Comparison of ENCODE assay signal across 16 cellular contexts in genomic region chr1:29117381-29117780, GRCh38. TPM values are rescaled to one million over a fixed set of nuclear protein-coding genes. Genes with fewer than 3 reads are reported as not detected.
DNase-seq lines count a peak whose midpoint lies in the region; TF ChIP-seq lines count a peak whose summit lies in the region.
"Had no signal": no experiment of that assay in that cellular context is flagged by ENCODE, and none has a peak within 500 bp of the region (broad histone marks: within the 10 kb centered on the region; RNA-seq: fewer than 3 reads in every experiment).

No MANE protein-coding gene starts in this region.

- H3K4me3 Mint-ChIP-seq in H9: no peak overlapping the region

- no peak overlapping the region for H4K8ac ChIP-seq in H9 (replicated peaks; ENCODE audit: insufficient read length, low read depth, low read length)

- H4K5ac ChIP-seq in H9 (ENCODE audit: insufficient read length, low read depth, low read length): no peak overlapping the region

- no peak overlapping the region for H3K23ac ChIP-seq in H9 (ENCODE audit: insufficient read length, low read depth, low read length)

- H2BK15ac ChIP-seq in H9 (ENCODE audit: low read depth, low read length): no peak overlapping the region

- H2AK5ac ChIP-seq in H9 (ENCODE audit: insufficient read length, low read length): no peak overlapping the region

- H3K36me3 Mint-ChIP-seq in H9 (ENCODE audit: insufficient read depth in 1 of 3, low read depth in 3 of 3): peaks cover 10 to 36% (median 25%) of the 10 kb centered on the region in 3 experiments

- peaks cover 13 to 16% of the 10 kb centered on the region in 2 experiments for H3K4me1 Mint-ChIP-seq in H9

- no peak for DNase-seq in AG09319 (ENCODE audit: extremely low read depth, low read depth)
- no peak for DNase-seq in H9
- no peak for DNase-seq in cardiac fibroblast (ENCODE audit: low read depth in 2 of 2)
- DNase-seq in medulla oblongata (ENCODE audit: extremely low spot score): no peak
- no peak for DNase-seq in NK-92 treated with Interleukin-12 subunit alpha and Interleukin-12 subunit beta, amount 100 ng/mL, for 24 hours (lab: John Stamatoyannopoulos, UW)
- DNase-seq in stimulated activated CD4-positive, alpha-beta T cell treated with anti-CD3 and anti-CD28 coated beads, Interleukin-12 subunit alpha, Interleukin-12 subunit beta, amount 100 ng/mL, for 4 hours: no peak
- DNase-seq in NCI-H1930 (lab: John Stamatoyannopoulos, UW): no peak
- DNase-seq: activated gamma-delta T cell treated with Interleukin-2 at 50 U/mL for 16 hours, DND-41, islet precursor cell, NCI-H2107, SIG-M5 had no signal

- H3K4me3 ChIP-seq in cardiac fibroblast (replicated peaks in 1 of 2; ENCODE audit: low read depth in 2 of 2, low read length in 2 of 2): no peak overlapping the region
- H3K4me3 ChIP-seq in liver (ENCODE audit: low read depth in 1 of 3, low read length in 3 of 3): no peak overlapping the region
- H3K4me3 ChIP-seq: breast epithelium, GM12878 had no signal

- H2AFZ ChIP-seq in H9 (ENCODE audit: low read length): no peak overlapping the region

- no peak overlapping the region for H3K4me2 ChIP-seq in H9 (ENCODE audit: insufficient read depth, insufficient read length, low read length)

- H3K9ac ChIP-seq in H9 (ENCODE audit: extremely low read depth, insufficient read length, low read length): no peak overlapping the region
- no peak overlapping the region for H3K9ac ChIP-seq in liver (ENCODE audit: low read depth in 1 of 2, low read length in 2 of 2)

- peaks cover 2 to 16% (median 8%) of the 10 kb centered on the region in 4 donors for H3K36me3 ChIP-seq in liver (ENCODE audit: control insufficient read depth in 4 of 4, insufficient read depth in 3 of 4, low read depth in 1 of 4, low read length in 3 of 4)
- H3K36me3 ChIP-seq: breast epithelium had no signal

- no CpG with 5 or more reads among the region's 2 CpGs for WGBS in H9 (ENCODE audit: extremely low coverage, insufficient read length, low lambda C conversion rate)
- 61% methylated on average over 2 of the region's 2 CpGs for WGBS in liver

- peak overlapping the region in 2 of 3 experiments; percentile 30 to 61; a peak in 2 of 7 replicates for H3K27ac Mint-ChIP-seq in H9

- no peaks in the 10 kb centered on the region for H3K9me3 ChIP-seq in H9 (ENCODE audit: control insufficient read depth, low read depth, low read length)
- H3K9me3 ChIP-seq in liver (ENCODE audit: control insufficient read depth in 4 of 4, low read length in 3 of 4): no peaks in the 10 kb centered on the region
- H3K9me3 ChIP-seq: breast epithelium had no signal

- H3K27me3 ChIP-seq in H9 (ENCODE audit: insufficient read depth, low read length): no peaks in the 10 kb centered on the region
- no peaks in the 10 kb centered on the region for H3K27me3 ChIP-seq in liver (ENCODE audit: control insufficient read depth in 4 of 4, insufficient read depth in 4 of 4, low read length in 3 of 4)

- no peaks in the 10 kb centered on the region for H3K9me3 Mint-ChIP-seq in H9

- peaks cover 1% of the 10 kb centered on the region for H3K23me2 ChIP-seq in H9 (ENCODE audit: insufficient read length, low read depth, low read length, poor library complexity, severe bottlenecking)

- TF ChIP-seq CTCF in AG09319 (IDR thresholded peaks at IDR 0.05; ENCODE audit: low read depth, low read length): peak; percentile 34
- peak; percentile 51; the same call in 2 of the 3 replicates for TF ChIP-seq CTCF in H9 (conservative IDR thresholded peaks at IDR 0.05)
- peak; percentile 17 for TF ChIP-seq CTCF in cardiac fibroblast (IDR thresholded peaks at IDR 0.05; ENCODE audit: low read depth, low read length)
- peak; percentile 14 for TF ChIP-seq CTCF in liver (IDR thresholded peaks at IDR 0.05; ENCODE audit: low read depth, low read length, missing input control)

- H2BK5ac ChIP-seq in H9 (ENCODE audit: insufficient read length, low read length): no peak overlapping the region

- peak; percentile 56 to 62 for TF ChIP-seq RAD21 in liver (IDR thresholded peaks at IDR 0.05)

- no peak overlapping the region for H2BK12ac ChIP-seq in H9 (ENCODE audit: insufficient read length, low read depth, low read length)

- H3K4me1 ChIP-seq in H9 (ENCODE audit: insufficient read depth, low read length) (no peaks in the 10 kb centered on the region; the same call in 1 of the 2 replicates), liver (ENCODE audit: control insufficient read depth in 4 of 4, insufficient read depth in 4 of 4, low read length in 3 of 4) (peaks cover 7 to 12% (median 9%) of the 10 kb centered on the region in 4 donors)

- no peak overlapping the region for H3K14ac ChIP-seq in H9 (ENCODE audit: insufficient read depth, low read length)

- no peaks in the 10 kb centered on the region for H4K20me1 ChIP-seq in H9 (ENCODE audit: control insufficient read depth, insufficient read depth, insufficient read length)

- H3K27me3 Mint-ChIP-seq in H9 (ENCODE audit: low read depth): peaks cover 9% of the 10 kb centered on the region

- no peak overlapping the region for H3K56ac ChIP-seq in H9 (ENCODE audit: insufficient read length, low read depth, low read length)

- no peak overlapping the region for H3T11ph ChIP-seq in H9 (ENCODE audit: low read length)

- no peak overlapping the region for H3K4ac ChIP-seq in H9 (ENCODE audit: low read depth, low read length)

- no peak overlapping the region for H2BK20ac ChIP-seq in H9 (ENCODE audit: low read depth, low read length, poor library complexity, severe bottlenecking)

- no peak overlapping the region for H2BK120ac ChIP-seq in H9 (ENCODE audit: low read depth, low read length, poor library complexity, severe bottlenecking)

- H3K18ac ChIP-seq in H9 (ENCODE audit: insufficient read length, low read depth, low read length): no peak overlapping the region

- H4K91ac ChIP-seq in H9 (ENCODE audit: insufficient read length, low read depth, low read length): no peak overlapping the region

- H3K79me2 ChIP-seq in H9 (ENCODE audit: insufficient read depth, low read length): no peaks in the 10 kb centered on the region

- H3K27ac ChIP-seq in H9 (ENCODE audit: insufficient read length, low read depth, low read length) (no peak overlapping the region), liver (ENCODE audit: low read depth in 1 of 2, low read length in 2 of 2) (no peak overlapping the region)
- H3K27ac ChIP-seq: breast epithelium, C4-2B had no signal

- no peaks in the 10 kb centered on the region for H3K79me1 ChIP-seq in H9 (ENCODE audit: insufficient read depth, low read depth, low read length, poor library complexity, severe bottlenecking)

TF ChIP-seq in liver, 16 proteins besides CTCF, POLR2A, EP300 and RAD21:
- TF ChIP-seq ATF3 (IDR thresholded peaks at IDR 0.05): no peak
- TF ChIP-seq HNF4A (conservative IDR thresholded peaks at IDR 0.05): peak in 1 of 2 donors; percentile 10
- TF ChIP-seq RXRA (IDR thresholded peaks at IDR 0.05): peak; percentile 41 to 56

RNA-seq across cellular contexts. Expression of gene TMEM200B, which starts 6.3 kb away (rescaled TPM):
- total RNA-seq in H9 (2021) (12.6 and 12.9 TPM in 2 replicates), liver (1 to 10 TPM in 1 of 2 donors, under 1 TPM in 1; 0.84 to 4.5 TPM)
- 1 to 10 TPM; 1.2 to 1.9 TPM for polyA plus RNA-seq in liver
